In the genomic region with DNA sequence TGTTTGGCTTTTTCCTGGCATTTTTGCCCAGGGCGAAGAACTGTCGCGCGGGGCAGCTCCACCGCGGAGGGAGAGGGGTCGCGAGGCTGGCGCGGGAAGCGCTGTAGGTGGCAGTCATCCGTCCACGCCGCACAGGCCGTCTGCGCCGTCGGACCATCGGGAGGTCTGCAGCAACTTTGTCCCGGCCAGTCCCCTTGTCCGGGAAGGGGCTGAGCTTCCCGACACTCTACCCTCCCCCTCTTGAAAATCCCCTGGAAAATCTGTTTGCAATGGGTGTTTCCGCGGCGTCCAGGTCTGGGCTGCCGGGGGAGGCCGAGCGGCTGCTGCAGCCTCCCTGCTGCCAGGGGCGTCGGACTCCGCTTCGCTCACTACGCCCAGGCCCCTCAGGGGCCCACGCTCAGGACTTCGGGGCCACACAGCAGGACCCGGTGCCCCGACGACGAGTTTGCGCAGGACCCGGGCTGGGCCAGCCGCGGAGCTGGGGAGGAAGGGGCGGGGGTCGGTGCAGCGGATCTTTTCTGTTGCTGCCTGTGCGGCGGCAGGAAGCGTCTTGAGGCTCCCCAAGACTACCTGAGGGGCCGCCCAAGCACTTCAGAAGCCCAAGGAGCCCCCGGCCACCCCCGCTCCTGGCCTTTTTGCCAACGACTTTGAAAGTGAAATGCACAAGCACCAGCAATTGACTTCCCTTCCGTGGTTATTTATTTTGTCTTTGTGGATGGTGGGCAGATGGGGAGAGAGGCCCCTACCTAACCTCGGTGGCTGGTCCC, we compare ENCODE assay signal across 10 cellular contexts. TPM values are rescaled to one million over a fixed set of nuclear protein-coding genes. Genes with fewer than 3 reads are reported as not detected.
DNase-seq lines count a peak whose midpoint lies in the region; ATAC-seq and TF ChIP-seq lines count a peak whose summit lies in the region.
"Had no signal": no experiment of that assay in that cellular context is flagged by ENCODE, and none has a peak within 500 bp of the region (broad histone marks: within the 10 kb centered on the region; RNA-seq: fewer than 3 reads in every experiment).

No MANE protein-coding gene starts in this region.

- no peaks in the 10 kb centered on the region for H3K9me3 ChIP-seq in CD4-positive, CD25-positive, alpha-beta regulatory T cell (ENCODE audit: control insufficient read depth in 2 of 2, low read length in 2 of 2)
- H3K9me3 ChIP-seq in naive thymus-derived CD4-positive, alpha-beta T cell (ENCODE audit: control insufficient read depth in 2 of 3, low read length in 3 of 3), result no peaks in the 10 kb centered on the region

- no peaks in the 10 kb centered on the region for H3K36me3 ChIP-seq in CD4-positive, CD25-positive, alpha-beta regulatory T cell (ENCODE audit: control insufficient read depth, insufficient read depth, low read length)
- no peaks in the 10 kb centered on the region for H3K36me3 ChIP-seq in naive thymus-derived CD4-positive, alpha-beta T cell (ENCODE audit: control insufficient read depth in 2 of 3, insufficient read depth in 3 of 3, low read length in 3 of 3)

- POLR2A ChIA-PET in naive thymus-derived CD4-positive, alpha-beta T cell (lab: Charles Lee), result interaction anchor here (0.6 to 5.1 kb wide), 12 partner anchors 9 to 155 kb away, joined by 3 to 51 read pairs (median 4); a partner anchor contains a TSS

- intact Hi-C loops in naive thymus-derived CD4-positive, alpha-beta T cell (cut with micrococcal nuclease), result loop anchor here in 1 of 2 donors (5.0 to 10.0 kb wide), 3 partner anchors 73 to 1553 kb away; a partner anchor contains a TSS

- DNase-seq in CD4-positive, CD25-positive, alpha-beta regulatory T cell, result peak in 2 of 3 donors; percentile 45 to 52
- DNase-seq in ELF-1 (ENCODE audit: low read depth, low spot score) (peak; percentile 52), kidney tubule cell (ENCODE audit: low spot score) (no peak), glutamatergic neuron (no peak), G401 (ENCODE audit: low spot score) (no peak)
- DNase-seq in naive thymus-derived CD4-positive, alpha-beta T cell, result peak in 5 of 9 donors; percentile 31 to 54 (median 43)
- DNase-seq in stimulated activated CD4-positive, alpha-beta T cell treated with anti-CD3 and anti-CD28 coated beads, Interleukin-4, amount 100 ng/mL, for 1 hour, result no peak
- DNase-seq: foreskin melanocyte, NCI-H2081 had no signal

- H3K36me3 Mint-ChIP-seq in CD4-positive, CD25-positive, alpha-beta regulatory T cell, result peaks cover 5% of the 10 kb centered on the region
- H3K36me3 Mint-ChIP-seq in activated T-helper 17 cell treated with anti-CD3 and anti-CD28 coated beads, Interleukin-2, amount 50 U/mL, for 72 hours (ENCODE audit: low read depth), result peaks cover 6% of the 10 kb centered on the region
- H3K36me3 Mint-ChIP-seq in naive thymus-derived CD4-positive, alpha-beta T cell, result peaks cover 0 to 8% (median 0%) of the 10 kb centered on the region in 5 donors
- H3K36me3 Mint-ChIP-seq in glutamatergic neuron (ENCODE audit: unreplicated experiment), result no peaks in the 10 kb centered on the region

- no peak overlapping the region for H3K4me3 ChIP-seq in CD4-positive, CD25-positive, alpha-beta regulatory T cell (ENCODE audit: low read depth, low read length)
- H3K4me3 ChIP-seq in naive thymus-derived CD4-positive, alpha-beta T cell (ENCODE audit: low read length), result no peak overlapping the region

- H3K4me1 Mint-ChIP-seq in CD4-positive, CD25-positive, alpha-beta regulatory T cell, result peaks cover 5 to 56% (median 20%) of the 10 kb centered on the region in 4 donors
- peaks cover 6% of the 10 kb centered on the region for H3K4me1 Mint-ChIP-seq in activated T-helper 17 cell treated with anti-CD3 and anti-CD28 coated beads, Interleukin-2, amount 50 U/mL, for 72 hours
- H3K4me1 Mint-ChIP-seq in naive thymus-derived CD4-positive, alpha-beta T cell, result peaks cover 7 to 57% (median 31%) of the 10 kb centered on the region in 7 donors
- peaks cover 13% of the 10 kb centered on the region for H3K4me1 Mint-ChIP-seq in glutamatergic neuron (ENCODE audit: low read depth, unreplicated experiment)

- H3K27me3 ChIP-seq in CD4-positive, CD25-positive, alpha-beta regulatory T cell (ENCODE audit: control insufficient read depth, insufficient read depth, low read length), result peaks cover 2% of the 10 kb centered on the region
- H3K27me3 ChIP-seq in naive thymus-derived CD4-positive, alpha-beta T cell (ENCODE audit: control insufficient read depth in 2 of 2, insufficient read depth in 2 of 2, low read length in 2 of 2), result peaks cover 15 to 34% of the 10 kb centered on the region in 2 donors

- CTCF ChIA-PET in naive thymus-derived CD4-positive, alpha-beta T cell (lab: Charles Lee), result interaction anchor here (1.0 to 1.4 kb wide), 5 partner anchors 26 to 159 kb away, joined by 3 to 5 read pairs (median 3); no protein-coding TSS in a partner anchor

- no peak for ATAC-seq in CD4-positive, CD25-positive, alpha-beta regulatory T cell (ENCODE audit: low read depth in 2 of 2)
- ATAC-seq in activated T-helper 17 cell treated with anti-CD3 and anti-CD28 coated beads, Interleukin-2, amount 50 U/mL, for 72 hours (replicated peaks), result no peak
- ATAC-seq in naive thymus-derived CD4-positive, alpha-beta T cell, result no peak

- in situ Hi-C loops in G401 (cut with HindIII; ENCODE audit: low sequenced_read_pairs), result no loop called here

- peaks cover 78% of the 10 kb centered on the region for H3K4me1 ChIP-seq in CD4-positive, CD25-positive, alpha-beta regulatory T cell (ENCODE audit: control insufficient read depth, insufficient read depth, low read length, poor library complexity, severe bottlenecking)
- H3K4me1 ChIP-seq in naive thymus-derived CD4-positive, alpha-beta T cell (ENCODE audit: control insufficient read depth in 2 of 2, insufficient read depth in 2 of 2, low read length in 2 of 2), result peaks cover 52 to 60% of the 10 kb centered on the region in 2 donors

- H3K9me3 Mint-ChIP-seq in CD4-positive, CD25-positive, alpha-beta regulatory T cell, result peaks cover 0 to 2% (median 0%) of the 10 kb centered on the region in 7 donors
- H3K9me3 Mint-ChIP-seq in activated T-helper 17 cell treated with anti-CD3 and anti-CD28 coated beads, Interleukin-2, amount 50 U/mL, for 72 hours, result no peaks in the 10 kb centered on the region
- H3K9me3 Mint-ChIP-seq in naive thymus-derived CD4-positive, alpha-beta T cell, result peaks cover 0 to 6% (median 0%) of the 10 kb centered on the region in 11 donors
- H3K9me3 Mint-ChIP-seq in glutamatergic neuron (ENCODE audit: unreplicated experiment), result peaks cover 5% of the 10 kb centered on the region

- H3K27ac Mint-ChIP-seq in CD4-positive, CD25-positive, alpha-beta regulatory T cell, result peak overlapping the region in 1 of 3 donors; percentile 36
- no peak overlapping the region for H3K27ac Mint-ChIP-seq in activated T-helper 17 cell treated with anti-CD3 and anti-CD28 coated beads, Interleukin-2, amount 50 U/mL, for 72 hours
- peak overlapping the region in 6 of 9 donors; percentile 14 to 80 (median 36) for H3K27ac Mint-ChIP-seq in naive thymus-derived CD4-positive, alpha-beta T cell
- H3K27ac Mint-ChIP-seq in glutamatergic neuron (ENCODE audit: unreplicated experiment), result no peak overlapping the region

- no peak overlapping the region for H3K27ac ChIP-seq in CD4-positive, CD25-positive, alpha-beta regulatory T cell (ENCODE audit: insufficient read depth, low read length, poor library complexity, severe bottlenecking)
- no peak overlapping the region for H3K27ac ChIP-seq in naive thymus-derived CD4-positive, alpha-beta T cell (ENCODE audit: low read depth, low read length)

- no peak for TF ChIP-seq CTCF in glutamatergic neuron (IDR thresholded peaks at IDR 0.05; ENCODE audit: partially characterized antibody, unreplicated experiment)

- H3K27me3 Mint-ChIP-seq in CD4-positive, CD25-positive, alpha-beta regulatory T cell, result peaks cover 53% of the 10 kb centered on the region
- peaks cover 15% of the 10 kb centered on the region for H3K27me3 Mint-ChIP-seq in activated T-helper 17 cell treated with anti-CD3 and anti-CD28 coated beads, Interleukin-2, amount 50 U/mL, for 72 hours
- peaks cover 13 to 50% (median 23%) of the 10 kb centered on the region in 5 donors for H3K27me3 Mint-ChIP-seq in naive thymus-derived CD4-positive, alpha-beta T cell
- H3K27me3 Mint-ChIP-seq in glutamatergic neuron (ENCODE audit: unreplicated experiment), result peaks cover 13% of the 10 kb centered on the region

- peak overlapping the region; percentile 68 to 85 (median 79) for H3K4me3 Mint-ChIP-seq in CD4-positive, CD25-positive, alpha-beta regulatory T cell
- peak overlapping the region; percentile 60 for H3K4me3 Mint-ChIP-seq in activated T-helper 17 cell treated with anti-CD3 and anti-CD28 coated beads, Interleukin-2, amount 50 U/mL, for 72 hours
- H3K4me3 Mint-ChIP-seq in naive thymus-derived CD4-positive, alpha-beta T cell, result peak overlapping the region; percentile 45 to 99 (median 64)
- H3K4me3 Mint-ChIP-seq in glutamatergic neuron (ENCODE audit: unreplicated experiment), result no peak overlapping the region

RNA-seq across cellular contexts. Expression of a gene that starts 2.3 kb away (rescaled TPM):
- 137 TPM for total RNA-seq in CD4-positive, CD25-positive, alpha-beta regulatory T cell
- polyA plus RNA-seq in CD4-positive, CD25-positive, alpha-beta regulatory T cell, result 10 to 100 TPM in 1 of 4 donors, 1 to 10 TPM in 3; 2.9 to 10.0 (median 4.6) TPM
- 1 to 10 TPM; 8.7 to 9.1 TPM for total RNA-seq in activated T-helper 17 cell treated with anti-CD3 and anti-CD28 coated beads, Interleukin-2, amount 50 U/mL, for 72 hours
- 100 to 1,000 TPM in 2 of 5 experiments, 10 to 100 TPM in 3; 37.7 to 134 (median 84.4) TPM for total RNA-seq in naive thymus-derived CD4-positive, alpha-beta T cell
- 1 to 10 TPM; 4.0 to 7.4 TPM for polyA plus RNA-seq in naive thymus-derived CD4-positive, alpha-beta T cell
- total RNA-seq in glutamatergic neuron (ENCODE audit: unreplicated experiment), result 19.3 TPM
- total RNA-seq in G401 (2014; rRNA removed; shearing (Covaris generic)), result 13.5 and 20.9 TPM in 2 replicates

RNA-seq across cellular contexts. Expression of a gene that starts 44.7 kb away (rescaled TPM):
- total RNA-seq in CD4-positive, CD25-positive, alpha-beta regulatory T cell, result 3.4 TPM
- polyA plus RNA-seq in CD4-positive, CD25-positive, alpha-beta regulatory T cell, result 1 to 10 TPM in 2 of 4 donors, under 1 TPM in 2; 0.30 to 1.7 (median 0.87) TPM
- 1 to 10 TPM; 1.6 to 5.5 TPM for total RNA-seq in activated T-helper 17 cell treated with anti-CD3 and anti-CD28 coated beads, Interleukin-2, amount 50 U/mL, for 72 hours
- total RNA-seq in naive thymus-derived CD4-positive, alpha-beta T cell, result 10 to 100 TPM in 1 of 5 experiments, 1 to 10 TPM in 4; 2.4 to 11.9 (median 3.0) TPM
- 1 to 10 TPM in 1 of 2 donors, under 1 TPM in 1; 0.96 to 1.9 TPM for polyA plus RNA-seq in naive thymus-derived CD4-positive, alpha-beta T cell
- total RNA-seq in glutamatergic neuron (ENCODE audit: unreplicated experiment), result 13.8 TPM
- 15.8 and 18.8 TPM in 2 replicates for total RNA-seq in G401 (2014; rRNA removed; shearing (Covaris generic))

Comparison
In these comparisons a context has a peak if more than half of its experiments do, and no peak if none do; other contexts are left out.
1. DNase-seq: peak in CD4-positive, CD25-positive, alpha-beta regulatory T cell (2 of 3), ELF-1 (single experiment) and naive thymus-derived CD4-positive, alpha-beta T cell (5 of 9); none in stimulated activated CD4-positive, alpha-beta T cell treated with anti-CD3 and anti-CD28 coated beads, Interleukin-4, amount 100 ng/mL, for 1 hour (single experiment), kidney tubule cell (single experiment), glutamatergic neuron (single experiment) and G401 (single experiment).
2. H3K27ac Mint-ChIP-seq: peak in naive thymus-derived CD4-positive, alpha-beta T cell (6 of 9); none in activated T-helper 17 cell treated with anti-CD3 and anti-CD28 coated beads, Interleukin-2, amount 50 U/mL, for 72 hours (single experiment) and glutamatergic neuron (single experiment).